ENCODE assay signal across 1 cellular context in genomic region chr6:151805286-151805840, GRCh38.
TF ChIP-seq lines count a peak whose summit lies in the region.

No MANE protein-coding gene starts in this region.

TF ChIP-seq in HepG2, 621 proteins besides CTCF, POLR2A, EP300 and RAD21 (continued from another document):
- TF ChIP-seq SNAPC4 (CRISPR knock-in tag; IDR thresholded peaks at IDR 0.05) (no peak), ZNF431 (CRISPR knock-in tag; IDR thresholded peaks at IDR 0.05; ENCODE audit: borderline replicate concordance, low read depth) (no peak), BRD4 (CRISPR knock-in tag; IDR thresholded peaks at IDR 0.05) (no peak), ZNF468 (CRISPR knock-in tag; IDR thresholded peaks at IDR 0.05) (no peak), AKNA (CRISPR knock-in tag; IDR thresholded peaks at IDR 0.05; ENCODE audit: borderline replicate concordance) (no peak), ZNF768 (CRISPR knock-in tag; IDR thresholded peaks at IDR 0.05) (no peak; the same call in 1 of the 2 replicates)
